14 cellular contexts compared by ENCODE assay signal in genomic region chr11:12177739-12178338, GRCh38.
DNase-seq lines count a peak whose midpoint lies in the region; ATAC-seq and TF ChIP-seq lines count a peak whose summit lies in the region.
"Had no signal": no experiment of that assay in that cellular context is flagged by ENCODE, and none has a peak within 500 bp of the region (broad histone marks: within the 10 kb centered on the region; RNA-seq: fewer than 3 reads in every experiment).

No MANE protein-coding gene starts in this region.

- no peak overlapping the region for H3K4me3 ChIP-seq in PC-9
- no peak overlapping the region for H3K4me3 ChIP-seq in trophoblast cell (ENCODE audit: low read depth, low read length)
- H3K4me3 ChIP-seq: spleen had no signal

- H3K4me2 ChIP-seq in PC-9: peak overlapping the region; percentile 19; the same call in 1 of the 2 replicates
- no peak overlapping the region for H3K4me2 ChIP-seq in trophoblast cell (ENCODE audit: low read length)

- H2BK120ac ChIP-seq in trophoblast cell (ENCODE audit: insufficient read depth, low read length, poor library complexity): peak overlapping the region; percentile 88

- H3K27me3 ChIP-seq in PC-9 (ENCODE audit: insufficient read depth, low read depth) (no peaks in the 10 kb centered on the region), trophoblast cell (ENCODE audit: insufficient read depth, low read length) (no peaks in the 10 kb centered on the region)
- H3K27me3 ChIP-seq: spleen had no signal

- peaks cover 98% of the 10 kb centered on the region for H3K4me1 ChIP-seq in PC-9 (replicated peaks; ENCODE audit: insufficient read depth)
- H3K4me1 ChIP-seq in trophoblast cell (ENCODE audit: control insufficient read depth in 1 of 2, insufficient read depth in 2 of 2, low read length in 2 of 2): peaks cover 4 to 7% of the 10 kb centered on the region in 2 experiments

- H2BK5ac ChIP-seq in trophoblast cell (ENCODE audit: low read depth, low read length, poor library complexity): peak overlapping the region; percentile 22

- TF ChIP-seq CTCF in PC-9 (conservative IDR thresholded peaks at IDR 0.05): no peak

- H2AK5ac ChIP-seq in trophoblast cell (ENCODE audit: low read length): peak overlapping the region; percentile 70

- ATAC-seq in HG03521 (IDR thresholded peaks at IDR 0.05; ENCODE audit: unreplicated experiment): no peak
- ATAC-seq: activated CD4-positive, CD25-positive, alpha-beta regulatory T cell treated with anti-CD3 and anti-CD28 coated beads, Interleukin-2, amount 50 U/mL, for 24 hours had no signal

- no peak overlapping the region for H3K4me3 Mint-ChIP-seq in T-helper 1 cell treated with Interleukin-12 subunit alpha and Interleukin-12 subunit beta and Interleukin-4 antibody, amounts not matched to agents 30 μg/mL and 1 μg/mL, for 36 hours
- no peak overlapping the region for H3K4me3 Mint-ChIP-seq in dendritic cell treated with granulocyte-macrophage colony-stimulating factor and Interleukin-4, amounts not matched to agents 40 ng/mL and 50 ng/mL, for 4 days
- H3K4me3 Mint-ChIP-seq: activated naive CD8-positive, alpha-beta T cell treated with anti-CD3 and anti-CD28 coated beads, Interleukin-2, amount 10 ng/mL, durations not matched to agents 7 days and 5 days; endodermal cell had no signal

- H3K18ac ChIP-seq in trophoblast cell (ENCODE audit: low read length): peak overlapping the region; percentile 81

- peaks cover 22% of the 10 kb centered on the region for H3K36me3 Mint-ChIP-seq in T-helper 1 cell treated with Interleukin-12 subunit alpha and Interleukin-12 subunit beta and Interleukin-4 antibody, amounts not matched to agents 30 μg/mL and 1 μg/mL, for 36 hours (ENCODE audit: low read depth)
- peaks cover 26% of the 10 kb centered on the region for H3K36me3 Mint-ChIP-seq in dendritic cell treated with granulocyte-macrophage colony-stimulating factor and Interleukin-4, amounts not matched to agents 40 ng/mL and 50 ng/mL, for 4 days (ENCODE audit: low read depth)

- no peaks in the 10 kb centered on the region for H3K9me3 Mint-ChIP-seq in T-helper 1 cell treated with Interleukin-12 subunit alpha and Interleukin-12 subunit beta and Interleukin-4 antibody, amounts not matched to agents 30 μg/mL and 1 μg/mL, for 36 hours
- H3K9me3 Mint-ChIP-seq in dendritic cell treated with granulocyte-macrophage colony-stimulating factor and Interleukin-4, amounts not matched to agents 40 ng/mL and 50 ng/mL, for 4 days: no peaks in the 10 kb centered on the region
- H3K9me3 Mint-ChIP-seq: activated naive CD8-positive, alpha-beta T cell treated with anti-CD3 and anti-CD28 coated beads, Interleukin-2, amount 10 ng/mL, durations not matched to agents 7 days and 5 days; endodermal cell had no signal

- H2AFZ ChIP-seq in PC-9: no peak overlapping the region
- H2AFZ ChIP-seq in trophoblast cell (ENCODE audit: insufficient read depth, low read length, poor library complexity): peak overlapping the region; percentile 38

- peak overlapping the region; percentile 73 for H3K14ac ChIP-seq in trophoblast cell (ENCODE audit: low read length)

- BruUV-seq in PC-9 (replicated peaks; lab: Mats Ljungman, UMichigan): no TSS peak

- no CpG with 5 or more reads among the region's 3 CpGs for WGBS in trophoblast cell (ENCODE audit: extremely low coverage, insufficient coverage, insufficient read length)

- no peak overlapping the region for H3K23ac ChIP-seq in trophoblast cell (ENCODE audit: low read length)

- no peaks in the 10 kb centered on the region for H3K9me3 ChIP-seq in PC-9 (ENCODE audit: insufficient read depth, low read depth)
- H3K9me3 ChIP-seq in trophoblast cell (ENCODE audit: insufficient read depth, low read depth, low read length): no peaks in the 10 kb centered on the region
- H3K9me3 ChIP-seq: spleen had no signal

- H3K4ac ChIP-seq in trophoblast cell (ENCODE audit: low read depth, low read length): peak overlapping the region; percentile 26

- no peaks in the 10 kb centered on the region for H3K27me3 Mint-ChIP-seq in T-helper 1 cell treated with Interleukin-12 subunit alpha and Interleukin-12 subunit beta and Interleukin-4 antibody, amounts not matched to agents 30 μg/mL and 1 μg/mL, for 36 hours (ENCODE audit: low read depth)
- H3K27me3 Mint-ChIP-seq in dendritic cell treated with granulocyte-macrophage colony-stimulating factor and Interleukin-4, amounts not matched to agents 40 ng/mL and 50 ng/mL, for 4 days: no peaks in the 10 kb centered on the region
- H3K27me3 Mint-ChIP-seq: activated naive CD8-positive, alpha-beta T cell treated with anti-CD3 and anti-CD28 coated beads, Interleukin-2, amount 10 ng/mL, durations not matched to agents 7 days and 5 days had no signal

- no peak overlapping the region for H3K9ac ChIP-seq in trophoblast cell (ENCODE audit: low read length)

- H3K36me3 ChIP-seq in PC-9 (ENCODE audit: low read depth): 0 out of 2 replicates have a peak, but pooled peaks cover 4% of the 10 kb centered on the region
- H3K36me3 ChIP-seq in trophoblast cell (ENCODE audit: control insufficient read depth in 1 of 2, insufficient read depth in 2 of 2, low read length in 2 of 2): peaks cover 0 to 6% of the 10 kb centered on the region in 2 experiments
- H3K36me3 ChIP-seq: spleen had no signal

- H3F3A ChIP-seq in PC-9 (ENCODE audit: insufficient read depth, low read depth): peaks cover 49% of the 10 kb centered on the region

- intact Hi-C loops in PC-9 (cut with micrococcal nuclease; ENCODE audit: unreplicated experiment): no loop called here
- intact Hi-C loops in dendritic cell treated with granulocyte-macrophage colony-stimulating factor and Interleukin-4, amounts not matched to agents 40 ng/mL and 50 ng/mL, for 4 days (cut with micrococcal nuclease): no loop called here

- peak overlapping the region; percentile 64 for H4K8ac ChIP-seq in trophoblast cell (ENCODE audit: low read depth, low read length)

- peaks cover 23% of the 10 kb centered on the region for H3K79me1 ChIP-seq in trophoblast cell (ENCODE audit: low read length)

- H3K27ac ChIP-seq in PC-9 (peak overlapping the region; percentile 96), trophoblast cell (ENCODE audit: low read depth, low read length) (no peak overlapping the region)
- H3K27ac ChIP-seq: spleen had no signal

- H3K4me1 Mint-ChIP-seq in T-helper 1 cell treated with Interleukin-12 subunit alpha and Interleukin-12 subunit beta and Interleukin-4 antibody, amounts not matched to agents 30 μg/mL and 1 μg/mL, for 36 hours (ENCODE audit: low read depth): peaks cover 65% of the 10 kb centered on the region
- peaks cover 59% of the 10 kb centered on the region for H3K4me1 Mint-ChIP-seq in dendritic cell treated with granulocyte-macrophage colony-stimulating factor and Interleukin-4, amounts not matched to agents 40 ng/mL and 50 ng/mL, for 4 days (ENCODE audit: low read depth)

- H4K12ac ChIP-seq in trophoblast cell (ENCODE audit: low read depth, low read length): no peak overlapping the region

- CTCF ChIA-PET in PC-9 (lab: Charles Lee): no interaction called here

- peak overlapping the region; percentile 54 for H2BK12ac ChIP-seq in trophoblast cell (ENCODE audit: low read length)

- H4K20me1 ChIP-seq in PC-9 (ENCODE audit: insufficient read depth): no peaks in the 10 kb centered on the region

- DNase-seq in T-helper 1 cell (no peak), PC-9 (peak in 1 of 2 experiments; percentile 41), trophoblast cell (no peak), SW480 (ENCODE audit: low spot score) (no peak)
- DNase-seq in stimulated activated CD4-positive, alpha-beta T cell treated with anti-CD3 and anti-CD28 coated beads, Interleukin-4, amount 100 ng/mL, for 24 hours: no peak
- DNase-seq: 8988T; activated naive CD8-positive, alpha-beta T cell treated with anti-CD3 and anti-CD28 coated beads, Interleukin-2, amount 10 ng/mL, durations not matched to agents 7 days and 5 days; DMS 273 treated with DMSO at 0.1 percent for 48 hours; endodermal cell; spleen had no signal

- POLR2A ChIA-PET in PC-9 (lab: Charles Lee; ENCODE audit: unreplicated experiment): interaction anchor here (0.8 to 1.2 kb wide), 2 partner anchors 11 to 112 kb away, joined by 4 to 9 read pairs; no protein-coding TSS in a partner anchor

- H3K79me2 ChIP-seq in PC-9 (ENCODE audit: low read depth) (peaks cover 46% of the 10 kb centered on the region), trophoblast cell (ENCODE audit: control insufficient read depth, insufficient read depth, low read length, poor library complexity) (peaks cover 5% of the 10 kb centered on the region)

- H3K27ac Mint-ChIP-seq in T-helper 1 cell treated with Interleukin-12 subunit alpha and Interleukin-12 subunit beta and Interleukin-4 antibody, amounts not matched to agents 30 μg/mL and 1 μg/mL, for 36 hours: peak overlapping the region; percentile 41
- peak overlapping the region; percentile 12 for H3K27ac Mint-ChIP-seq in dendritic cell treated with granulocyte-macrophage colony-stimulating factor and Interleukin-4, amounts not matched to agents 40 ng/mL and 50 ng/mL, for 4 days
- H3K27ac Mint-ChIP-seq: activated naive CD8-positive, alpha-beta T cell treated with anti-CD3 and anti-CD28 coated beads, Interleukin-2, amount 10 ng/mL, durations not matched to agents 7 days and 5 days; endodermal cell had no signal

- peak overlapping the region; percentile 63 for H4K91ac ChIP-seq in trophoblast cell (ENCODE audit: low read depth, low read length)

- H3K9me2 ChIP-seq in PC-9 (ENCODE audit: insufficient read depth): no peaks in the 10 kb centered on the region
